14 cellular contexts compared by ENCODE assay signal in genomic region chr17:36593651-36594316, GRCh38. TPM values are rescaled to one million over a fixed set of nuclear protein-coding genes. Genes with fewer than 3 reads are reported as not detected.
DNase-seq lines count a peak whose midpoint lies in the region; ATAC-seq, FAIRE-seq and TF ChIP-seq lines count a peak whose summit lies in the region.
"Had no signal": no experiment of that assay in that cellular context is flagged by ENCODE, and none has a peak within 500 bp of the region (broad histone marks: within the 10 kb centered on the region; RNA-seq: fewer than 3 reads in every experiment).

No MANE protein-coding gene starts in this region.

- H4K5ac ChIP-seq in mesendoderm (ENCODE audit: low read length) = no peak overlapping the region

- POLR2A ChIA-PET in GM12878 (lab: Charles Lee) = interaction anchor here (0.5 to 2.7 kb wide), 3 partner anchors 9 to 453 kb away, joined by 3 to 15 read pairs (median 4); partner anchors contain the start of gene MRM1

- H4K20me1 ChIP-seq in GM12878 (ENCODE audit: control insufficient read depth, insufficient read depth) = no peaks in the 10 kb centered on the region

- no peak overlapping the region for H2AFZ ChIP-seq in GM12878 (ENCODE audit: control insufficient read depth, low read depth, low read length)

- SMC1A ChIA-PET in GM12878 (lab: Charles Lee; ENCODE audit: uncharacterized antibody, unreplicated experiment) = interaction anchor here (2.5 to 2.8 kb wide), 2 partner anchors 9 to 43 kb away, joined by 7 to 15 read pairs; partner anchors contain the start of gene MRM1

- H3K9ac ChIP-seq in GM12878 (ENCODE audit: control insufficient read depth, insufficient read depth, low read length) = peak overlapping the region; percentile 14; the same call in 1 of the 2 replicates
- H3K9ac ChIP-seq in mesendoderm (ENCODE audit: low read length) = no peak overlapping the region

- in situ Hi-C loops in GM12878 (cut with MboI) = no loop called here
- in situ Hi-C loops in gastrocnemius medialis (cut with MboI; ENCODE audit: low sequenced_read_pairs in 4 of 4) = loop anchor here in 1 of 4 donors (10.0 kb wide), 1 partner anchor 59 kb away; the partner anchor contains the start of genes MYO19 and PIGW

- TF ChIP-seq POLR2A in GM12878 (IDR thresholded peaks at IDR 0.05; ENCODE audit: low read depth, low read length) (no peak), gastrocnemius medialis (IDR thresholded peaks at IDR 0.05) (no peak)

- H3K4me1 ChIP-seq in right atrium auricular region (peaks cover 0 to 29% of the 10 kb centered on the region in 2 donors), GM12878 (ENCODE audit: control insufficient read depth, insufficient read depth, low read length) (peaks cover 16% of the 10 kb centered on the region), mesendoderm (ENCODE audit: control insufficient read depth, low read depth, low read length) (peaks cover 2% of the 10 kb centered on the region), upper lobe of right lung (peaks cover 6% of the 10 kb centered on the region), gastrocnemius medialis (peaks cover 14 to 20% of the 10 kb centered on the region in 2 donors)
- H3K4me1 ChIP-seq: HAP-1 had no signal

- no peak overlapping the region for H4K8ac ChIP-seq in mesendoderm (ENCODE audit: low read depth, low read length)

- no peak overlapping the region for H3K18ac ChIP-seq in mesendoderm (ENCODE audit: low read length)

- intact Hi-C loops in Right ventricle myocardium inferior (cut with DNase I) = loop anchor here (5.0 kb wide), 1 partner anchor 46 kb away; no protein-coding TSS in a partner anchor
- intact Hi-C loops in GM12878 (cut with micrococcal nuclease; ENCODE audit: unreplicated experiment) = no loop called here
- intact Hi-C loops in upper lobe of right lung (cut with DNase I) = no loop called here
- intact Hi-C loops in gastrocnemius medialis (cut with DNase I; ENCODE audit: low total_unique reads) = no loop called here

- 47% methylated on average over 8 of the region's 8 CpGs for WGBS in GM12878 (ENCODE audit: insufficient coverage, insufficient replicate concordance, low lambda C conversion rate, missing lambda C conversion rate)
- no CpG with 5 or more reads among the region's 8 CpGs for WGBS in mesendoderm (ENCODE audit: extremely low coverage, insufficient coverage, low lambda C conversion rate)

- no peak overlapping the region for H3K4me3 ChIP-seq in right atrium auricular region
- no peak overlapping the region for H3K4me3 ChIP-seq in GM12878
- no peak overlapping the region for H3K4me3 ChIP-seq in mesendoderm (ENCODE audit: low read length)
- H3K4me3 ChIP-seq in upper lobe of right lung = no peak overlapping the region
- no peak overlapping the region for H3K4me3 ChIP-seq in gastrocnemius medialis

- no peak for FAIRE-seq in GM12878 (lab: Jason Lieb, UNC)

- H3K27ac ChIP-seq in right atrium auricular region = peak overlapping the region in 1 of 2 donors; percentile 18
- no peak overlapping the region for H3K27ac ChIP-seq in GM12878 (ENCODE audit: control insufficient read depth, insufficient read depth)
- H3K27ac ChIP-seq in mesendoderm (ENCODE audit: low read depth, low read length) = no peak overlapping the region
- H3K27ac ChIP-seq in upper lobe of right lung = no peak overlapping the region
- H3K27ac ChIP-seq in gastrocnemius medialis = no peak overlapping the region
- H3K27ac ChIP-seq: vagina had no signal

- no peak for TF ChIP-seq RAD21 in GM12878 (IDR thresholded peaks at IDR 0.05; ENCODE audit: insufficient read depth, low read depth, low read length)

- RAD21 ChIA-PET in GM12878 (lab: Charles Lee; ENCODE audit: unreplicated experiment) = interaction anchor here (0.8 to 3.7 kb wide), 2 partner anchors 8 to 11 kb away, joined by 3 to 18 read pairs; partner anchors contain the start of gene MRM1

- H2AK5ac ChIP-seq in mesendoderm (ENCODE audit: low read length) = no peak overlapping the region

- H3K9me3 ChIP-seq in right atrium auricular region = no peaks in the 10 kb centered on the region
- no peaks in the 10 kb centered on the region for H3K9me3 ChIP-seq in GM12878 (replicated peaks; ENCODE audit: control insufficient read depth, insufficient read depth, low read length)
- no peaks in the 10 kb centered on the region for H3K9me3 ChIP-seq in upper lobe of right lung
- H3K9me3 ChIP-seq in gastrocnemius medialis = no peaks in the 10 kb centered on the region
- H3K9me3 ChIP-seq: HAP-1, vagina had no signal

- peaks cover 10% of the 10 kb centered on the region for H3K79me1 ChIP-seq in mesendoderm (ENCODE audit: low read length)

- H3K4ac ChIP-seq in mesendoderm (ENCODE audit: low read depth, low read length) = no peak overlapping the region

- CTCF ChIA-PET in GM12878 (lab: Yijun Ruan, JAX) = interaction anchor here (0.8 to 2.6 kb wide), 2 partner anchors 9 to 642 kb away, joined by 3 to 30 read pairs; partner anchors contain the start of gene MRM1

- no peak for TF ChIP-seq CTCF in right atrium auricular region (IDR thresholded peaks at IDR 0.05)
- TF ChIP-seq CTCF in GM12878 (IDR thresholded peaks at IDR 0.05 in 2 of 3, conservative IDR thresholded peaks at IDR 0.05 in 1 of 3; ENCODE audit: control insufficient read depth in 2 of 3, extremely low read depth in 1 of 3, insufficient read depth in 1 of 3, low read depth in 3 of 3, low read length in 3 of 3) = no peak
- TF ChIP-seq CTCF in upper lobe of right lung (IDR thresholded peaks at IDR 0.05) = no peak
- no peak for TF ChIP-seq CTCF in gastrocnemius medialis (IDR thresholded peaks at IDR 0.05 in 4 of 5, conservative IDR thresholded peaks at IDR 0.05 in 1 of 5)

- no peak overlapping the region for H3K56ac ChIP-seq in mesendoderm (ENCODE audit: low read length)

- no peak overlapping the region for H3K23ac ChIP-seq in mesendoderm (ENCODE audit: low read length)

- no peak overlapping the region for H2BK120ac ChIP-seq in mesendoderm (ENCODE audit: low read depth, low read length)

- H3K4me2 ChIP-seq in GM12878 (ENCODE audit: control insufficient read depth, insufficient read depth) = peak overlapping the region; percentile 91
- H3K4me2 ChIP-seq in mesendoderm (ENCODE audit: low read length) = no peak overlapping the region

- TSS peak; percentile 38 for BruUV-seq in GM12878 (replicated peaks; lab: Mats Ljungman, UMichigan)

- H3K79me2 ChIP-seq in GM12878 (ENCODE audit: control insufficient read depth, insufficient read depth, low read length) = no peaks in the 10 kb centered on the region
- H3K79me2 ChIP-seq in mesendoderm (ENCODE audit: control insufficient read depth, insufficient read depth, low read length) = peaks cover 11% of the 10 kb centered on the region

- no peaks in the 10 kb centered on the region for H3K27me3 ChIP-seq in right atrium auricular region
- H3K27me3 ChIP-seq in GM12878 (replicated peaks in 1 of 2; ENCODE audit: control insufficient read depth in 2 of 2, insufficient read depth in 2 of 2, low read length in 1 of 2) = no peaks in the 10 kb centered on the region
- H3K27me3 ChIP-seq in mesendoderm (ENCODE audit: insufficient read depth, low read length, poor library complexity) = no peaks in the 10 kb centered on the region
- H3K27me3 ChIP-seq in upper lobe of right lung = no peaks in the 10 kb centered on the region
- H3K27me3 ChIP-seq in gastrocnemius medialis = no peaks in the 10 kb centered on the region
- H3K27me3 ChIP-seq: vagina had no signal

- ATAC-seq in Right ventricle myocardium inferior (peak; percentile 7), GM12878 (no peak), upper lobe of right lung (no peak), gastrocnemius medialis (no peak)

- TF ChIP-seq EP300 in GM12878 (IDR thresholded peaks at IDR 0.05; ENCODE audit: borderline replicate concordance in 1 of 2, control insufficient read depth in 1 of 2, low read depth in 2 of 2, low read length in 2 of 2) = no peak

- no peak for DNase-seq in Right ventricle myocardium inferior (ENCODE audit: missing footprints)
- no peak for DNase-seq in right atrium auricular region (ENCODE audit: low spot score)
- DNase-seq in GM12878 (ENCODE audit: low read depth, low spot score) = no peak
- peak; percentile 26 for DNase-seq in mesendoderm
- DNase-seq in upper lobe of right lung = peak; percentile 27
- DNase-seq in DMS79 (lab: John Stamatoyannopoulos, UW) = no peak
- DNase-seq in COR-L47 (lab: John Stamatoyannopoulos, UW) = no peak
- no peak for DNase-seq in gastrocnemius medialis
- DNase-seq: activated CD4-positive, alpha-beta T cell treated with anti-CD3 and anti-CD28 coated beads, Interleukin-2, amount 50 U/mL, for 4 hours; activated naive CD4-positive, alpha-beta T cell treated with anti-CD3 and anti-CD28 coated beads, Interleukin-2, amount 10 ng/mL, durations not matched to agents 7 days and 5 days; stimulated activated CD4-positive, alpha-beta T cell treated with anti-CD3 and anti-CD28 coated beads, Interleukin-15, amount 100 ng/mL, for 24 hours; stimulated activated CD8-positive, alpha-beta memory T cell treated with anti-CD3 and anti-CD28 coated beads, Interleukin-4, amount 100 ng/mL, for 48 hours had no signal

- H2BK5ac ChIP-seq in mesendoderm (ENCODE audit: low read length) = no peak overlapping the region

- H3K36me3 ChIP-seq in right atrium auricular region = peaks cover 10% of the 10 kb centered on the region
- peaks cover 0 to 3% of the 10 kb centered on the region in 2 experiments; a peak in 2 of 4 replicates for H3K36me3 ChIP-seq in GM12878 (ENCODE audit: control insufficient read depth in 2 of 2, insufficient read depth in 2 of 2, low read length in 1 of 2)
- peaks cover 2% of the 10 kb centered on the region for H3K36me3 ChIP-seq in mesendoderm (ENCODE audit: control insufficient read depth, insufficient read depth, low read length)
- H3K36me3 ChIP-seq in upper lobe of right lung = peaks cover 10% of the 10 kb centered on the region
- peaks cover 0 to 16% of the 10 kb centered on the region in 2 donors for H3K36me3 ChIP-seq in gastrocnemius medialis
- H3K36me3 ChIP-seq: vagina had no signal

- no peak overlapping the region for H2BK15ac ChIP-seq in mesendoderm (replicated peaks; ENCODE audit: low read depth)

RNA-seq across cellular contexts. Expression of gene DHRS11, which starts 2.1 kb away (rescaled TPM):
- total RNA-seq in Right ventricle myocardium inferior = 15.7 TPM
- 10 to 100 TPM; 10.5 to 17.3 TPM for total RNA-seq in right atrium auricular region
- total RNA-seq in GM12878 (2013; cell fraction: nucleolus; rRNA removed) = 13.4 and 16.1 TPM in 2 replicates
- total RNA-seq in GM12878 (2014; rRNA removed) = 13.2 and 13.3 TPM in 2 replicates
- total RNA-seq in GM12878 (2014; rRNA removed; fragmentation: Illumina TruSeq; extraction: Trizol) = 9.0 and 9.4 TPM in 2 replicates
- total RNA-seq in GM12878 (2021) = 12.0 and 13.1 TPM in 2 replicates
- 6.0 TPM for polyA plus RNA-seq in GM12878 (2011; ENCODE audit: low read depth)
- 13.3 and 23.0 TPM in 2 replicates for polyA plus RNA-seq in GM12878 (2011; rRNA removed)
- polyA plus RNA-seq in GM12878 (2011; cell fraction: cytosol; rRNA removed) = 32.0 and 35.9 TPM in 2 replicates
- polyA plus RNA-seq in GM12878 (2011; cell fraction: nucleus; rRNA removed) = 37.7 and 38.6 TPM in 2 replicates
- polyA plus RNA-seq in GM12878 (2012) = 6.8 and 7.1 TPM in 2 replicates
- polyA plus RNA-seq in GM12878 (2014; fragmentation: Illumina TruSeq; extraction: Trizol) = 18.0 and 20.2 TPM in 2 replicates
- 1 to 10 TPM; 3.4 to 5.8 TPM for polyA plus RNA-seq in GM12878 (2014; fragmentation: Nextera tagmentation; extraction: Ambion mirVana)
- polyA plus RNA-seq in GM12878 (2014; rRNA removed) = 18.3 and 23.0 TPM in 2 replicates
- 10 to 100 TPM; 15.9 to 19.5 TPM for polyA plus RNA-seq in GM12878 (2016; fragmentation: Nextera tagmentation; extraction: Ambion mirVana)
- polyA minus RNA-seq in GM12878 (2011; rRNA and poly(A)+ RNA removed) = 23.6 and 27.9 TPM in 2 replicates
- polyA minus RNA-seq in GM12878 (2011; cell fraction: cytosol; rRNA and poly(A)+ RNA removed) = 5.9 and 10.3 TPM in 2 replicates
- 5.0 and 8.2 TPM in 2 replicates for polyA minus RNA-seq in GM12878 (2011; cell fraction: nucleus; rRNA and poly(A)+ RNA removed)
- polyA plus RNA-seq in mesendoderm (2013, experiment 1 of 2) = 15.6 TPM
- 14.9 TPM for polyA plus RNA-seq in mesendoderm (2013, experiment 2 of 2)
- total RNA-seq in upper lobe of right lung = 5.7 TPM
- total RNA-seq in gastrocnemius medialis = 10 to 100 TPM in 1 of 4 donors, 1 to 10 TPM in 3; 4.9 to 15.8 (median 7.4) TPM

RNA-seq across cellular contexts. Expression of gene MRM1, which starts 7.6 kb away (rescaled TPM):
- total RNA-seq in Right ventricle myocardium inferior (9.4 TPM), right atrium auricular region (1 to 10 TPM; 3.7 to 6.3 TPM), GM12878 (2014; rRNA removed) (11.8 and 15.0 TPM in 2 replicates), GM12878 (2014; rRNA removed; fragmentation: Illumina TruSeq; extraction: Trizol) (8.8 and 8.9 TPM in 2 replicates), GM12878 (2021) (15.8 and 15.9 TPM in 2 replicates), upper lobe of right lung (5.6 TPM), gastrocnemius medialis (10 to 100 TPM in 2 of 4 donors, 1 to 10 TPM in 2; 8.8 to 13.9 (median 10.8) TPM)
- 24.3 and 26.3 TPM in 2 replicates for total RNA-seq in GM12878 (2013; cell fraction: nucleolus; rRNA removed)
- 2.1 TPM for polyA plus RNA-seq in GM12878 (2011; ENCODE audit: low read depth)
- polyA plus RNA-seq in GM12878 (2011; rRNA removed) (6.9 and 11.4 TPM in 2 replicates), GM12878 (2014; fragmentation: Illumina TruSeq; extraction: Trizol) (3.3 and 11.3 TPM in 2 replicates), GM12878 (2014; fragmentation: Nextera tagmentation; extraction: Ambion mirVana) (1 to 10 TPM in 1 of 2 experiments, under 1 TPM in 1; 0.23 to 1.7 TPM), GM12878 (2014; rRNA removed) (16.9 and 17.4 TPM in 2 replicates), GM12878 (2016; fragmentation: Nextera tagmentation; extraction: Ambion mirVana) (10 to 100 TPM; 15.8 to 16.7 TPM)
- polyA plus RNA-seq in GM12878 (2011; cell fraction: cytosol; rRNA removed) = 15.4 and 19.3 TPM in 2 replicates
- polyA plus RNA-seq in GM12878 (2011; cell fraction: nucleus; rRNA removed) = 13.9 and 20.2 TPM in 2 replicates
- polyA plus RNA-seq in GM12878 (2012) = 5.8 and 7.7 TPM in 2 replicates
- 3.2 and 8.6 TPM in 2 replicates for polyA minus RNA-seq in GM12878 (2011; rRNA and poly(A)+ RNA removed)
- 7.1 and 7.2 TPM in 2 replicates for polyA minus RNA-seq in GM12878 (2011; cell fraction: cytosol; rRNA and poly(A)+ RNA removed)
- polyA minus RNA-seq in GM12878 (2011; cell fraction: nucleus; rRNA and poly(A)+ RNA removed) = 8.0 and 15.0 TPM in 2 replicates
- 4.0 TPM for polyA plus RNA-seq in mesendoderm (2013, experiment 1 of 2)
- polyA plus RNA-seq in mesendoderm (2013, experiment 2 of 2) = 4.0 TPM

RNA-seq across cellular contexts. Expression of gene GGNBP2, which starts 49.1 kb away (rescaled TPM):
- total RNA-seq in Right ventricle myocardium inferior = 44.5 TPM
- total RNA-seq in right atrium auricular region = 10 to 100 TPM; 26.7 to 30.1 TPM
- 121 and 134 TPM in 2 replicates for total RNA-seq in GM12878 (2013; cell fraction: nucleolus; rRNA removed)
- total RNA-seq in GM12878 (2014; rRNA removed) = 46.7 and 54.2 TPM in 2 replicates
- 61.5 and 62.2 TPM in 2 replicates for total RNA-seq in GM12878 (2014; rRNA removed; fragmentation: Illumina TruSeq; extraction: Trizol)
- total RNA-seq in GM12878 (2021) = 49.9 and 54.4 TPM in 2 replicates
- polyA plus RNA-seq in GM12878 (2011; ENCODE audit: low read depth) = 33.7 TPM
- 75.2 and 82.0 TPM in 2 replicates for polyA plus RNA-seq in GM12878 (2011; rRNA removed)
- 58.5 and 61.0 TPM in 2 replicates for polyA plus RNA-seq in GM12878 (2011; cell fraction: cytosol; rRNA removed)
- polyA plus RNA-seq in GM12878 (2011; cell fraction: nucleus; rRNA removed) = 94.2 and 94.6 TPM in 2 replicates
- polyA plus RNA-seq in GM12878 (2012) = 38.7 and 52.0 TPM in 2 replicates
- 72.3 and 85.6 TPM in 2 replicates for polyA plus RNA-seq in GM12878 (2014; fragmentation: Illumina TruSeq; extraction: Trizol)
- 10 to 100 TPM; 36.3 to 36.4 TPM for polyA plus RNA-seq in GM12878 (2014; fragmentation: Nextera tagmentation; extraction: Ambion mirVana)
- 51.3 and 53.3 TPM in 2 replicates for polyA plus RNA-seq in GM12878 (2014; rRNA removed)
- polyA plus RNA-seq in GM12878 (2016; fragmentation: Nextera tagmentation; extraction: Ambion mirVana) = 10 to 100 TPM; 40.2 to 41.3 TPM
- 76.2 and 103 TPM in 2 replicates for polyA minus RNA-seq in GM12878 (2011; rRNA and poly(A)+ RNA removed)
- 12.8 and 20.0 TPM in 2 replicates for polyA minus RNA-seq in GM12878 (2011; cell fraction: cytosol; rRNA and poly(A)+ RNA removed)
- polyA minus RNA-seq in GM12878 (2011; cell fraction: nucleus; rRNA and poly(A)+ RNA removed) = 30.2 and 49.7 TPM in 2 replicates
- 38.9 TPM for polyA plus RNA-seq in mesendoderm (2013, experiment 1 of 2)
- 38.1 TPM for polyA plus RNA-seq in mesendoderm (2013, experiment 2 of 2)
- 81.7 TPM for total RNA-seq in upper lobe of right lung
- 10 to 100 TPM; 28.8 to 56.6 (median 39.5) TPM for total RNA-seq in gastrocnemius medialis

RNA-seq across cellular contexts. Expression of gene PIGW, which starts 59.0 kb away (rescaled TPM):
- total RNA-seq in Right ventricle myocardium inferior (5.8 TPM), right atrium auricular region (1 to 10 TPM; 2.8 to 3.9 TPM), GM12878 (2014; rRNA removed) (11.4 and 11.8 TPM in 2 replicates), GM12878 (2014; rRNA removed; fragmentation: Illumina TruSeq; extraction: Trizol) (11.1 and 12.3 TPM in 2 replicates), GM12878 (2021) (12.9 and 15.3 TPM in 2 replicates), upper lobe of right lung (8.6 TPM), gastrocnemius medialis (1 to 10 TPM; 3.0 to 6.9 (median 4.7) TPM)
- total RNA-seq in GM12878 (2013; cell fraction: nucleolus; rRNA removed) = 7.9 and 10.7 TPM in 2 replicates
- polyA plus RNA-seq in GM12878 (2011; ENCODE audit: low read depth) = 9.9 TPM
- polyA plus RNA-seq in GM12878 (2011; rRNA removed) (13.6 and 15.1 TPM in 2 replicates), GM12878 (2014; fragmentation: Illumina TruSeq; extraction: Trizol) (21.5 and 26.1 TPM in 2 replicates), GM12878 (2014; fragmentation: Nextera tagmentation; extraction: Ambion mirVana) (1 to 10 TPM; 6.0 to 9.5 TPM), GM12878 (2014; rRNA removed) (13.7 and 13.9 TPM in 2 replicates), GM12878 (2016; fragmentation: Nextera tagmentation; extraction: Ambion mirVana) (10 to 100 TPM; 24.4 to 31.5 TPM)
- polyA plus RNA-seq in GM12878 (2011; cell fraction: cytosol; rRNA removed) = 7.4 and 7.6 TPM in 2 replicates
- 3.3 and 4.4 TPM in 2 replicates for polyA plus RNA-seq in GM12878 (2011; cell fraction: nucleus; rRNA removed)
- polyA plus RNA-seq in GM12878 (2012) = 6.6 and 9.8 TPM in 2 replicates
- 2.8 and 3.5 TPM in 2 replicates for polyA minus RNA-seq in GM12878 (2011; rRNA and poly(A)+ RNA removed)
- 2.1 and 3.1 TPM in 2 replicates for polyA minus RNA-seq in GM12878 (2011; cell fraction: cytosol; rRNA and poly(A)+ RNA removed)
- polyA minus RNA-seq in GM12878 (2011; cell fraction: nucleus; rRNA and poly(A)+ RNA removed) = 3.7 and 5.7 TPM in 2 replicates
- 27.8 TPM for polyA plus RNA-seq in mesendoderm (2013, experiment 1 of 2)
- 27.6 TPM for polyA plus RNA-seq in mesendoderm (2013, experiment 2 of 2)

RNA-seq across cellular contexts. Expression of gene MYO19, which starts 59.1 kb away (rescaled TPM):
- 16.1 TPM for total RNA-seq in Right ventricle myocardium inferior
- 10 to 100 TPM in 1 of 2 donors, 1 to 10 TPM in 1; 8.2 to 12.8 TPM for total RNA-seq in right atrium auricular region
- 272 and 301 TPM in 2 replicates for total RNA-seq in GM12878 (2013; cell fraction: nucleolus; rRNA removed)
- total RNA-seq in GM12878 (2014; rRNA removed) = 94.1 and 99.9 TPM in 2 replicates
- total RNA-seq in GM12878 (2014; rRNA removed; fragmentation: Illumina TruSeq; extraction: Trizol) = 62.5 and 63.8 TPM in 2 replicates
- 72.1 and 94.0 TPM in 2 replicates for total RNA-seq in GM12878 (2021)
- 31.7 TPM for polyA plus RNA-seq in GM12878 (2011; ENCODE audit: low read depth)
- polyA plus RNA-seq in GM12878 (2011; rRNA removed) = 39.7 and 71.7 TPM in 2 replicates
- polyA plus RNA-seq in GM12878 (2011; cell fraction: cytosol; rRNA removed) = 70.5 and 91.2 TPM in 2 replicates
- polyA plus RNA-seq in GM12878 (2011; cell fraction: nucleus; rRNA removed) = 584 and 632 TPM in 2 replicates
- 30.5 and 32.5 TPM in 2 replicates for polyA plus RNA-seq in GM12878 (2012)
- 59.1 and 76.8 TPM in 2 replicates for polyA plus RNA-seq in GM12878 (2014; fragmentation: Illumina TruSeq; extraction: Trizol)
- 10 to 100 TPM; 11.4 to 12.2 TPM for polyA plus RNA-seq in GM12878 (2014; fragmentation: Nextera tagmentation; extraction: Ambion mirVana)
- polyA plus RNA-seq in GM12878 (2014; rRNA removed) = 103 and 109 TPM in 2 replicates
- polyA plus RNA-seq in GM12878 (2016; fragmentation: Nextera tagmentation; extraction: Ambion mirVana) = 10 to 100 TPM; 39.9 to 45.4 TPM
- 103 and 116 TPM in 2 replicates for polyA minus RNA-seq in GM12878 (2011; rRNA and poly(A)+ RNA removed)
- polyA minus RNA-seq in GM12878 (2011; cell fraction: cytosol; rRNA and poly(A)+ RNA removed) = 27.9 and 44.6 TPM in 2 replicates
- polyA minus RNA-seq in GM12878 (2011; cell fraction: nucleus; rRNA and poly(A)+ RNA removed) = 149 and 242 TPM in 2 replicates
- 59.6 TPM for polyA plus RNA-seq in mesendoderm (2013, experiment 1 of 2)
- 63.2 TPM for polyA plus RNA-seq in mesendoderm (2013, experiment 2 of 2)
- 36.8 TPM for total RNA-seq in upper lobe of right lung
- 10 to 100 TPM in 3 of 4 donors, 1 to 10 TPM in 1; 7.5 to 16.8 (median 13.2) TPM for total RNA-seq in gastrocnemius medialis

Comparison
In these comparisons a context has a peak if more than half of its experiments do, and no peak if none do; other contexts are left out.
1. DNase-seq: peak in mesendoderm (single experiment) and upper lobe of right lung (single experiment); none in Right ventricle myocardium inferior (single experiment), right atrium auricular region (single experiment), GM12878 (single experiment), DMS79 (single experiment), COR-L47 (single experiment) and gastrocnemius medialis (0 of 2).